Comparison of ENCODE assay signal across 9 cellular contexts in genomic region chr2:215002500-215002899, GRCh38.
DNase-seq lines count a peak whose midpoint lies in the region; ATAC-seq and TF ChIP-seq lines count a peak whose summit lies in the region.
"Had no signal": no experiment of that assay in that cellular context is flagged by ENCODE, and none has a peak within 500 bp of the region (broad histone marks: within the 10 kb centered on the region; RNA-seq: fewer than 3 reads in every experiment).

No MANE protein-coding gene starts in this region.

- DNase-seq in Ammon's horn (ENCODE audit: low spot score) (peak; percentile 53), HPDE6-E6E7 (ENCODE audit: extremely low spot score) (peak; percentile 29), SHP77 treated with DMSO at 0.1 percent for 48 hours (lab: John Stamatoyannopoulos, UW) (peak; percentile 25), germinal center (ENCODE audit: low spot score) (peak; percentile 8), stomach (no peak), ecto neural progenitor cell (ENCODE audit: low spot score) (no peak)
- no peak for DNase-seq in activated effector memory CD4-positive, alpha-beta T cell treated with Interleukin-2 at 50 U/mL for 16 hours

- no peak overlapping the region for H3K27ac ChIP-seq in stomach

- no peak overlapping the region for H3K4me3 ChIP-seq in stomach
- H3K4me3 ChIP-seq: mucosa of descending colon had no signal

- no peaks in the 10 kb centered on the region for H3K36me3 ChIP-seq in stomach

- intact Hi-C loops in stomach (cut with DNase I; ENCODE audit: low total_unique reads) = no loop called here

- peak in 4 of 7 experiments; percentile 9 to 25 (median 20) for TF ChIP-seq CTCF in stomach (IDR thresholded peaks at IDR 0.05)

- no peaks in the 10 kb centered on the region for H3K27me3 ChIP-seq in stomach

- no peaks in the 10 kb centered on the region for H3K4me1 ChIP-seq in stomach

- no peak for TF ChIP-seq POLR2A in stomach (IDR thresholded peaks at IDR 0.05)

- no peak for TF ChIP-seq EP300 in stomach (IDR thresholded peaks at IDR 0.05)

- WGBS in stomach, 5 donors = 22 to 31% (median 25%) methylated on average over 5 of the region's 5 CpGs

- peak; percentile 72 for ATAC-seq in GM18511 (IDR thresholded peaks at IDR 0.05; ENCODE audit: unreplicated experiment)
- ATAC-seq: mucosa of descending colon had no signal

- H3K9me3 ChIP-seq in stomach = no peaks in the 10 kb centered on the region
- H3K9me3 ChIP-seq: mucosa of descending colon had no signal

Comparison
In these comparisons a context has a peak if more than half of its experiments do, and no peak if none do; other contexts are left out.
1. DNase-seq: peak in Ammon's horn (single experiment), HPDE6-E6E7 (single experiment), SHP77 treated with DMSO at 0.1 percent for 48 hours (single experiment) and germinal center (single experiment); none in stomach (single experiment), activated effector memory CD4-positive, alpha-beta T cell treated with Interleukin-2 at 50 U/mL for 16 hours (single experiment) and ecto neural progenitor cell (single experiment).